In genomic region chr16:3866703-3867431, GRCh38 we compare ENCODE assay signal across 2 cellular contexts.
TF ChIP-seq lines count a peak whose summit lies in the region.

No MANE protein-coding gene starts in this region.

TF ChIP-seq in HepG2, 621 proteins besides CTCF, POLR2A, EP300 and RAD21:
- TF ChIP-seq MAFF (IDR thresholded peaks at IDR 0.05; ENCODE audit: low read depth, low read length) (peak; percentile 37; the same call in 1 of the 2 replicates), MTF1 (CRISPR knock-in tag; IDR thresholded peaks at IDR 0.05) (no peak), MAFK (conservative IDR thresholded peaks at IDR 0.05 in 1 of 2, IDR thresholded peaks at IDR 0.05 in 1 of 2; ENCODE audit: low read length in 2 of 2) (peak in 1 of 2 experiments; percentile 70; a peak in 3 of 4 replicates)

TF ChIP-seq in HEK293, 187 proteins besides CTCF, POLR2A, EP300 and RAD21:
- TF ChIP-seq YY2 (tag by site-specific recombination; IDR thresholded peaks at IDR 0.05), result no peak
- no peak for TF ChIP-seq ZNF626 (tag by site-specific recombination; IDR thresholded peaks at IDR 0.05)
- TF ChIP-seq ZNF362 (tag by site-specific recombination; IDR thresholded peaks at IDR 0.05), result no peak
- TF ChIP-seq BCL11A (tag by site-specific recombination; IDR thresholded peaks at IDR 0.05; ENCODE audit: low read depth), result no peak
- no peak for TF ChIP-seq ZNF571 (tag by site-specific recombination; IDR thresholded peaks at IDR 0.05)
- no peak for TF ChIP-seq ZNF776 (tag by site-specific recombination; IDR thresholded peaks at IDR 0.05; ENCODE audit: borderline replicate concordance)
- no peak for TF ChIP-seq ZNF76 (tag by site-specific recombination; IDR thresholded peaks at IDR 0.05; ENCODE audit: borderline replicate concordance, low read depth)
- TF ChIP-seq ZNF530 (tag by site-specific recombination; IDR thresholded peaks at IDR 0.05; ENCODE audit: low read depth), result no peak
- TF ChIP-seq ZNF394 (tag by site-specific recombination; IDR thresholded peaks at IDR 0.05; ENCODE audit: borderline replicate concordance), result peak; percentile 55; the same call in 1 of the 2 replicates
- TF ChIP-seq ZNF274 (IDR thresholded peaks at IDR 0.05; ENCODE audit: low read length), result no peak
- TF ChIP-seq ZNF274 (tag by site-specific recombination; IDR thresholded peaks at IDR 0.05; ENCODE audit: borderline replicate concordance), result no peak
- no peak for TF ChIP-seq ZNF184 (tag by site-specific recombination; IDR thresholded peaks at IDR 0.05)
- no peak for TF ChIP-seq ZNF121 (tag by site-specific recombination; IDR thresholded peaks at IDR 0.05)
- TF ChIP-seq PRDM1 (tag by site-specific recombination; IDR thresholded peaks at IDR 0.05), result peak; percentile 74
- no peak for TF ChIP-seq ZFP41 (tag by site-specific recombination; IDR thresholded peaks at IDR 0.05; ENCODE audit: borderline replicate concordance)
- no peak for TF ChIP-seq ZNF837 (tag by site-specific recombination; IDR thresholded peaks at IDR 0.05)
- TF ChIP-seq ZNF112 (tag by site-specific recombination; IDR thresholded peaks at IDR 0.05), result no peak
- TF ChIP-seq ZSCAN18 (tag by site-specific recombination; IDR thresholded peaks at IDR 0.05), result no peak
- TF ChIP-seq RBAK (tag by site-specific recombination; IDR thresholded peaks at IDR 0.05), result no peak
- TF ChIP-seq ZBTB21 (tag by site-specific recombination; IDR thresholded peaks at IDR 0.05), result no peak
- no peak for TF ChIP-seq ZNF266 (tag by site-specific recombination; IDR thresholded peaks at IDR 0.05; ENCODE audit: low read depth)
- no peak for TF ChIP-seq ZNF146 (tag by site-specific recombination; IDR thresholded peaks at IDR 0.05)
- TF ChIP-seq OSR2 (tag by site-specific recombination; IDR thresholded peaks at IDR 0.05), result 0 out of 2 replicates have a peak, but pooled peaks have one; percentile 21
